ENCODE assay signal across 14 cellular contexts in the genomic region with DNA sequence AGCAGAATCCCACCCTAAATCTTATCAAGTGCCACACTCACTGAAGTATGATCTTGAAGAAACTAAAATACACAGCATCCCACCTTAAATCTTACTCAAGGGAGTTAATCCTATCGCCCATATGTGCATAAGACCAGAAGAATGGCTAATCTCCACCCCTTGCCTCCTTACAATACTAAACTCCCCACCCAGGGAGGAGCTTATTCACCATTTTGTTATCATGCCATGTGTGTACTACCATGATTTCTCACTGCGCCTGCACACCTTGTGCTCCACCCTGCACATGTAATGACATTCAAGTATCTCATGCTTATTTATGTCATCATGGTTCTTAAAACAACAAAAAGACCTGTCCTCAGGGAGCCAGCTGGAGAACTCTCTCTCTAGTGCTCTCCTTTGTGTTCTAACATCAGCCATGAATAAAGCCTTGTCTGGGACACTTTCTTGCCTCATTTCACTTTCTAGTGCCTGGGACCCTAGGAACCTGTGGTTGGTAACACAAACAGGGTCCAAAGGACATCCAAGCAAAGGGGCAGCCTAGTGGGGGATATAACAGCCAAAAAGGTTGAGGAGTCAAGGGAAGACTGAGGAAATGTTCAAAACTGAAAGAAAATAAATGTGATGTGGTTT.
A peak's percentile ranks its signal among the peaks of the same experiment; 100 is the strongest.
DNase-seq lines count a peak whose midpoint lies in the region; ATAC-seq, FAIRE-seq and TF ChIP-seq lines count a peak whose summit lies in the region.
"Had no signal": no experiment of that assay in that cellular context is flagged by ENCODE, and none has a peak within 500 bp of the region (broad histone marks: within the 10 kb centered on the region; RNA-seq: fewer than 3 reads in every experiment).

No MANE protein-coding gene starts in this region.

- no peak for ATAC-seq in memory B cell (ENCODE audit: low read depth)

- H3K36me3 Mint-ChIP-seq in memory B cell = peaks cover 16% of the 10 kb centered on the region

- H3K4me3 Mint-ChIP-seq in memory B cell = no peak overlapping the region
- H3K4me3 Mint-ChIP-seq: CD4-positive, alpha-beta T cell had no signal

- TF ChIP-seq POLR2A in H54 (IDR thresholded peaks at IDR 0.05; ENCODE audit: low read depth, low read length) = no peak

- peak overlapping the region; percentile 17 for H3K27ac Mint-ChIP-seq in memory B cell
- H3K27ac Mint-ChIP-seq: CD4-positive, alpha-beta T cell had no signal

- FAIRE-seq in H54 (lab: Jason Lieb, UNC) = peak; percentile 38
- FAIRE-seq: A204.1 had no signal

- no peaks in the 10 kb centered on the region for H3K9me3 Mint-ChIP-seq in memory B cell
- H3K9me3 Mint-ChIP-seq: CD4-positive, alpha-beta T cell had no signal

- H3K4me1 Mint-ChIP-seq in memory B cell = peaks cover 16% of the 10 kb centered on the region

- H3K27me3 Mint-ChIP-seq in memory B cell = no peaks in the 10 kb centered on the region
- H3K27me3 Mint-ChIP-seq: CD4-positive, alpha-beta T cell had no signal

- DNase-seq in D341Med (ENCODE audit: low spot score) (peak; percentile 43), H54 (ENCODE audit: insufficient read length, low spot score) (no peak), NCI-H524 (lab: John Stamatoyannopoulos, UW) (peak; percentile 58 to 91), memory B cell (ENCODE audit: low spot score in 2 of 2) (no peak), SKM-1 treated with dmso at 0.1 percent for 144 hours (lab: John Stamatoyannopoulos, UW; ENCODE audit: unreplicated experiment) (no peak)
- DNase-seq in stimulated activated CD4-positive, alpha-beta T cell treated with anti-CD3 and anti-CD28 coated beads, Interleukin-2, amount 100 ng/mL, for 24 hours = no peak
- DNase-seq in activated naive CD4-positive, alpha-beta T cell (lab: John Stamatoyannopoulos, UW) = no peak
- DNase-seq: ACHN; AML-193; CD4-positive, alpha-beta T cell; DMS79 treated with DMSO at 0.1 percent for 48 hours; GF-D8; GOT3 had no signal

Comparison
In these comparisons a context has a peak if more than half of its experiments do, and no peak if none do; other contexts are left out.
1. DNase-seq: peak in D341Med (single experiment) and NCI-H524 (2 of 2); none in H54 (single experiment), memory B cell (0 of 2), SKM-1 treated with dmso at 0.1 percent for 144 hours (single experiment), stimulated activated CD4-positive, alpha-beta T cell treated with anti-CD3 and anti-CD28 coated beads, Interleukin-2, amount 100 ng/mL, for 24 hours (0 of 2) and activated naive CD4-positive, alpha-beta T cell (0 of 4).